In genomic region chr1:62392951-62393350, GRCh38 we compare ENCODE assay signal across 33 cellular contexts. TPM values are rescaled to one million over a fixed set of nuclear protein-coding genes. Genes with fewer than 3 reads are reported as not detected.
A peak's percentile ranks its signal among the peaks of the same experiment; 100 is the strongest.
DNase-seq lines count a peak whose midpoint lies in the region; ATAC-seq, FAIRE-seq and TF ChIP-seq lines count a peak whose summit lies in the region.
"Had no signal": no experiment of that assay in that cellular context is flagged by ENCODE, and none has a peak within 500 bp of the region (broad histone marks: within the 10 kb centered on the region; RNA-seq: fewer than 3 reads in every experiment).

No MANE protein-coding gene starts in this region.

- H3K36me3 ChIP-seq in HepG2 (replicated peaks in 1 of 2; ENCODE audit: control insufficient read depth in 1 of 2, insufficient read depth in 2 of 2, low read length in 2 of 2), result no peaks in the 10 kb centered on the region
- H3K36me3 ChIP-seq in right lobe of liver, result no peaks in the 10 kb centered on the region
- H3K36me3 ChIP-seq: BE2C; BLaER1; BLaER1 treated with 17β-estradiol and CSF1 and Interleukin-3, amounts not matched to agents 10 nM and 100 nM had no signal

- no peaks in the 10 kb centered on the region for H3K27me3 ChIP-seq in HepG2 (ENCODE audit: control insufficient read depth in 1 of 2, insufficient read depth in 2 of 2, low read length in 2 of 2)
- no peaks in the 10 kb centered on the region for H3K27me3 ChIP-seq in right lobe of liver
- H3K27me3 ChIP-seq: BE2C; BLaER1; BLaER1 treated with 17β-estradiol and CSF1 and Interleukin-3, amounts not matched to agents 10 nM and 100 nM had no signal

- no peak overlapping the region for H3K4me3 ChIP-seq in HepG2 (replicated peaks in 1 of 3; ENCODE audit: insufficient read depth in 1 of 3, low read depth in 2 of 3, low read length in 3 of 3)
- H3K4me3 ChIP-seq in right lobe of liver, result no peak overlapping the region
- H3K4me3 ChIP-seq: A549; BLaER1; BLaER1 treated with 17β-estradiol and CSF1 and Interleukin-3, amounts not matched to agents 10 nM and 100 nM had no signal

- peaks cover 4% of the 10 kb centered on the region for H3K36me3 Mint-ChIP-seq in T-helper 17 cell (ENCODE audit: low read depth)
- H3K36me3 Mint-ChIP-seq: CD14-positive monocyte; CD4-positive, alpha-beta memory T cell; CD4-positive, CD25-positive, alpha-beta regulatory T cell; CD8-positive, alpha-beta T cell had no signal

- TF ChIP-seq CTCF in HepG2 (CRISPR knock-in tag; IDR thresholded peaks at IDR 0.05) (no peak), right lobe of liver (IDR thresholded peaks at IDR 0.05) (no peak)

- TF ChIP-seq RAD21 in HepG2 (CRISPR knock-in tag; IDR thresholded peaks at IDR 0.05), result no peak

- H3K4me1 ChIP-seq in HepG2 (ENCODE audit: insufficient read depth, low read length) (peaks cover 51% of the 10 kb centered on the region), right lobe of liver (no peaks in the 10 kb centered on the region)
- H3K4me1 ChIP-seq: A549; BE2C; BLaER1; BLaER1 treated with 17β-estradiol and CSF1 and Interleukin-3, amounts not matched to agents 10 nM and 100 nM; Caco-2 had no signal

- no TSS peak for BruUV-seq in HepG2 (replicated peaks; lab: Mats Ljungman, UMichigan)

- CTCF ChIA-PET in HepG2 (lab: Yijun Ruan, JAX; ENCODE audit: low intra/inter-chr PET ratio, low total read pairs), result no interaction called here

- intact Hi-C loops in HepG2 (cut with micrococcal nuclease; ENCODE audit: unreplicated experiment), result no loop called here
- intact Hi-C loops in right lobe of liver (cut with DNase I), result no loop called here

- H3K9me3 ChIP-seq in HepG2 (ENCODE audit: low read length), result no peaks in the 10 kb centered on the region
- no peaks in the 10 kb centered on the region for H3K9me3 ChIP-seq in right lobe of liver
- no peaks in the 10 kb centered on the region for H3K9me3 ChIP-seq in T-helper 17 cell (ENCODE audit: control insufficient read depth, low read length, poor library complexity, severe bottlenecking)
- H3K9me3 ChIP-seq: A549; BE2C; BLaER1; BLaER1 treated with 17β-estradiol and CSF1 and Interleukin-3, amounts not matched to agents 10 nM and 100 nM; Caco-2 had no signal

- peaks cover 8% of the 10 kb centered on the region for H3K4me1 Mint-ChIP-seq in T-helper 17 cell
- H3K4me1 Mint-ChIP-seq: B cell; CD14-positive monocyte; CD4-positive, alpha-beta memory T cell; CD4-positive, CD25-positive, alpha-beta regulatory T cell; CD8-positive, alpha-beta memory T cell had no signal

- in situ Hi-C loops in HepG2 (cut with HindIII; ENCODE audit: extremely low pct_ligation_motif_present, low pct_unique_long_range_greater_than_20kb), result no loop called here

- FAIRE-seq in HepG2 (lab: Jason Lieb, UNC), result peak; percentile 12
- FAIRE-seq: A204.1, A549, D721Med had no signal

- DNase-seq in HepG2 (ENCODE audit: low spot score), result no peak
- DNase-seq in right lobe of liver, result no peak
- DNase-seq in T-helper 17 cell, result no peak
- no peak for DNase-seq in activated CD8-positive, alpha-beta memory T cell treated with anti-CD3 and anti-CD28 coated beads, Interleukin-2, amount 50 U/mL, for 48 hours
- DNase-seq: 8988T; ACHN; AML-193; BE2C; C1 segment of cervical spinal cord; Caco-2; Calu3; CD4-positive, alpha-beta memory T cell; CD4-positive, alpha-beta T cell; CD4-positive, CD25-positive, alpha-beta regulatory T cell; CD8-positive, alpha-beta memory T cell; CD8-positive, alpha-beta T cell; COR-L47; DMS 273 treated with DMSO at 0.1 percent for 48 hours; DMS153; DMS53; DMS79; DMS79 treated with DMSO at 0.1 percent for 48 hours; DND-41; EL had no signal

- 3% methylated on average over 3 of the region's 3 CpGs for WGBS in HepG2 (ENCODE audit: low lambda C conversion rate)
- WGBS in right lobe of liver (ENCODE audit: insufficient coverage, low coverage, low lambda C conversion rate, missing lambda C conversion rate), result 75% methylated on average over 3 of the region's 3 CpGs

- H3K4me3 Mint-ChIP-seq in T-helper 17 cell, result no peak overlapping the region
- H3K4me3 Mint-ChIP-seq: B cell; CD14-positive monocyte; CD4-positive, alpha-beta memory T cell; CD4-positive, alpha-beta T cell; CD4-positive, CD25-positive, alpha-beta regulatory T cell; CD8-positive, alpha-beta memory T cell; CD8-positive, alpha-beta T cell had no signal

- H3K27ac Mint-ChIP-seq in T-helper 17 cell, result peak overlapping the region; percentile 32
- H3K27ac Mint-ChIP-seq: B cell; CD14-positive monocyte; CD4-positive, alpha-beta memory T cell; CD4-positive, alpha-beta T cell; CD4-positive, CD25-positive, alpha-beta regulatory T cell; CD8-positive, alpha-beta memory T cell; CD8-positive, alpha-beta T cell had no signal

- H3K27ac ChIP-seq in HepG2 (ENCODE audit: extremely low read length, insufficient read depth, low read length) (no peak overlapping the region), right lobe of liver (no peak overlapping the region)
- H3K27ac ChIP-seq: 22Rv1; A549; BLaER1; BLaER1 treated with 17β-estradiol and CSF1 and Interleukin-3, amounts not matched to agents 10 nM and 100 nM; C4-2B had no signal

- POLR2A ChIA-PET in HepG2 (lab: Yijun Ruan, JAX), result no interaction called here

- no peak overlapping the region for H2AFZ ChIP-seq in HepG2 (ENCODE audit: low read length)

- H3K27me3 Mint-ChIP-seq in T-helper 17 cell, result peaks cover 29% of the 10 kb centered on the region
- H3K27me3 Mint-ChIP-seq: CD4-positive, alpha-beta T cell had no signal

- peak overlapping the region; percentile 46 for H3K4me2 ChIP-seq in HepG2 (ENCODE audit: low read depth, low read length)
- H3K4me2 ChIP-seq: A549; BLaER1; BLaER1 treated with 17β-estradiol and CSF1 and Interleukin-3, amounts not matched to agents 10 nM and 100 nM had no signal

- TF ChIP-seq EP300 in HepG2 (IDR thresholded peaks at IDR 0.05; ENCODE audit: low read depth in 2 of 2, low read length in 2 of 2) (peak in 1 of 2 experiments; percentile 8; a peak in 1 of 4 replicates), HepG2 (CRISPR knock-in tag; IDR thresholded peaks at IDR 0.05; ENCODE audit: borderline replicate concordance) (no peak)

- H3K9ac ChIP-seq in HepG2 (ENCODE audit: insufficient read depth, low read depth, low read length), result no peak overlapping the region
- H3K9ac ChIP-seq: BLaER1; BLaER1 treated with 17β-estradiol and CSF1 and Interleukin-3, amounts not matched to agents 10 nM and 100 nM had no signal

- TF ChIP-seq POLR2A in HepG2 (IDR thresholded peaks at IDR 0.05; ENCODE audit: insufficient read depth in 1 of 2, low read depth in 2 of 2, low read length in 2 of 2), result no peak
- no peak for TF ChIP-seq POLR2A in right lobe of liver (IDR thresholded peaks at IDR 0.05)

- no peaks in the 10 kb centered on the region for H4K20me1 ChIP-seq in HepG2 (ENCODE audit: insufficient read depth, low read length)
- H4K20me1 ChIP-seq: BLaER1; BLaER1 treated with 17β-estradiol and CSF1 and Interleukin-3, amounts not matched to agents 10 nM and 100 nM had no signal

- H3K79me2 ChIP-seq in HepG2 (ENCODE audit: insufficient read depth, low read length), result no peaks in the 10 kb centered on the region

- ATAC-seq in HepG2 (peak; percentile 54), right lobe of liver (no peak), T-helper 17 cell (no peak)
- ATAC-seq: A549; CD8-positive, alpha-beta T cell had no signal

TF ChIP-seq in HepG2, 621 proteins besides CTCF, POLR2A, EP300 and RAD21 (continues in another document):
- TF ChIP-seq TBX2 (CRISPR knock-in tag; IDR thresholded peaks at IDR 0.05; ENCODE audit: borderline replicate concordance) (no peak), ZBTB2 (CRISPR knock-in tag; IDR thresholded peaks at IDR 0.05; ENCODE audit: low read depth) (no peak)

RNA-seq across cellular contexts. Expression of gene USP1, which starts 43.9 kb away (rescaled TPM):
- 64.6 and 91.7 TPM in 2 replicates for total RNA-seq in HepG2 (2016; rRNA removed; fragmentation: Illumina TruSeq; extraction: Trizol)
- 14.4 and 16.9 TPM in 2 replicates for total RNA-seq in HepG2 (2016; cell fraction: cytosol; rRNA removed; fragmentation: Illumina TruSeq; extraction: Trizol; ENCODE audit: low read depth)
- total RNA-seq in HepG2 (2016; cell fraction: insoluble cytoplasmic fraction; rRNA removed; fragmentation: Illumina TruSeq; extraction: Trizol), result 66.6 and 87.1 TPM in 2 replicates
- total RNA-seq in HepG2 (2016; cell fraction: membrane; rRNA removed; fragmentation: Illumina TruSeq; extraction: Trizol), result 39.3 and 41.3 TPM in 2 replicates
- 45.6 and 46.4 TPM in 2 replicates for total RNA-seq in HepG2 (2016; cell fraction: nucleus; rRNA removed; fragmentation: Illumina TruSeq; extraction: Trizol)
- 5.8 and 9.0 TPM in 2 replicates for polyA plus RNA-seq in HepG2 (2011; rRNA removed)
- polyA plus RNA-seq in HepG2 (2011; cell fraction: cytosol; rRNA removed), result 3.6 and 5.1 TPM in 2 replicates
- polyA plus RNA-seq in HepG2 (2011; cell fraction: nucleus; rRNA removed), result 4.0 and 4.1 TPM in 2 replicates
- polyA plus RNA-seq in HepG2 (2012), result 21.2 and 27.7 TPM in 2 replicates
- polyA plus RNA-seq in HepG2 (2016; cell fraction: cytosol; fragmentation: Illumina TruSeq; extraction: Trizol; ENCODE audit: low read depth), result 4.1 and 4.8 TPM in 2 replicates
- polyA plus RNA-seq in HepG2 (2016; cell fraction: insoluble cytoplasmic fraction; fragmentation: Illumina TruSeq; extraction: Trizol; ENCODE audit: low read depth), result 73.4 and 75.3 TPM in 2 replicates
- polyA plus RNA-seq in HepG2 (2016; cell fraction: membrane; fragmentation: Illumina TruSeq; extraction: Trizol; ENCODE audit: low read depth), result 17.2 and 18.4 TPM in 2 replicates
- 51.3 and 52.0 TPM in 2 replicates for polyA plus RNA-seq in HepG2 (2016; cell fraction: nucleus; fragmentation: Illumina TruSeq; extraction: Trizol; ENCODE audit: insufficient read depth, low read depth)
- 2.3 and 6.8 TPM in 2 replicates for polyA minus RNA-seq in HepG2 (2011; rRNA and poly(A)+ RNA removed; ENCODE audit: low replicate concordance)
- polyA minus RNA-seq in HepG2 (2011; cell fraction: cytosol; rRNA and poly(A)+ RNA removed), result 11.4 and 14.2 TPM in 2 replicates
- polyA minus RNA-seq in HepG2 (2011; cell fraction: nucleus; rRNA and poly(A)+ RNA removed), result 13.3 and 14.3 TPM in 2 replicates
- 1 to 10 TPM; 4.9 to 8.4 (median 6.6) TPM for total RNA-seq in right lobe of liver
- total RNA-seq in T-helper 17 cell, result 10 to 100 TPM; 28.3 to 29.3 TPM
